ENCODE assay signal across 27 cellular contexts in the genomic region with DNA sequence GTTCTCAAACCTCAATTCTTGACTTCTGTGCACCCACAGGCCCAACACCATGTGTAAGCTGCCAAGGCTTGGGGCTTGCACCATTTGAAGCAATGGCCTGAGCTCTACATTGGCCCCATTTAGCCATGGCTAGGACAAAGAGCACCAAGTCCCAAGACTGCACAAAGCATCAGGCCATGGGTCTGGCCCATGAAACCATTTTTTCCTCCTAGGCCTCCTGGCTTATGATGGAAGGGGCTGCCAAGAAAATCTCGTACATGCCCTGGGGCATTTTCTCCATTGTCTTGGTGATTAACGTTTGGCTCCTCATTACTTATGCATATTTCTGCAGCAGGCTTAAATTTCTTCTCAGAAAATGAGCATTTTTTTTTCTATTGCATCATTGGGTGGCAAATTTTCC.
"Had no signal": no experiment of that assay in that cellular context is flagged by ENCODE, and none has a peak within 500 bp of the region (broad histone marks: within the 10 kb centered on the region; RNA-seq: fewer than 3 reads in every experiment).

No MANE protein-coding gene starts in this region.

- H3K4me1 ChIP-seq: colonic mucosa, esophagus squamous epithelium, gastrocnemius medialis, heart left ventricle, left lung, lower lobe of right lung had no signal

- H3K27me3 Mint-ChIP-seq: dendritic cell treated with granulocyte-macrophage colony-stimulating factor and Interleukin-4, amounts not matched to agents 40 ng/mL and 50 ng/mL, for 4 days; effector memory CD8-positive, alpha-beta T cell; naive B cell had no signal

- H3K36me3 Mint-ChIP-seq: immature natural killer cell, mesothelial cell of epicardium, naive B cell had no signal

- H3K36me3 ChIP-seq: colonic mucosa, esophagus squamous epithelium, gastrocnemius medialis, heart left ventricle, left lung, lower lobe of right lung had no signal

- H3K4me2 ChIP-seq: hepatocyte had no signal

- H3K4me3 ChIP-seq: colonic mucosa, esophagus squamous epithelium, gastrocnemius medialis, heart left ventricle, hepatocyte, left lung, lower lobe of right lung, mucosa of descending colon had no signal

- H3K27me3 ChIP-seq: colonic mucosa, esophagus squamous epithelium, gastrocnemius medialis, heart left ventricle, hepatocyte, left lung had no signal

- ATAC-seq: effector memory CD8-positive, alpha-beta T cell; esophagus mucosa; gastrocnemius medialis; heart left ventricle; left cardiac atrium; left lung; left ventricle myocardium superior; lower lobe of right lung; mucosa of descending colon had no signal

- H3K4me1 Mint-ChIP-seq: endodermal cell, immature natural killer cell, mesothelial cell of epicardium, naive B cell had no signal

- H3K27ac ChIP-seq: colonic mucosa, epithelial cell of prostate, esophagus squamous epithelium, gastrocnemius medialis, heart left ventricle, hepatocyte, left lung, lower lobe of right lung had no signal

- DNase-seq: colonic mucosa; cortex of kidney; effector CD8-positive, alpha-beta T cell; effector memory CD8-positive, alpha-beta T cell; endodermal cell; erythroblast; esophagus squamous epithelium; foreskin fibroblast; foreskin melanocyte; gastrocnemius medialis; hypothalamus; immature natural killer cell; islet precursor cell; left cardiac atrium; left lung; left ventricle myocardium superior; lower lobe of right lung; mesenchymal stem cell; mucosa of descending colon; naive B cell had no signal

- H3K9me3 ChIP-seq: colonic mucosa, gastrocnemius medialis, lower lobe of right lung had no signal

- H2AFZ ChIP-seq: hepatocyte had no signal

- H3K4me3 Mint-ChIP-seq: dendritic cell treated with granulocyte-macrophage colony-stimulating factor and Interleukin-4, amounts not matched to agents 40 ng/mL and 50 ng/mL, for 4 days; effector memory CD8-positive, alpha-beta T cell; endodermal cell; immature natural killer cell; mesothelial cell of epicardium; naive B cell had no signal

- H3K27ac Mint-ChIP-seq: dendritic cell treated with granulocyte-macrophage colony-stimulating factor and Interleukin-4, amounts not matched to agents 40 ng/mL and 50 ng/mL, for 4 days; effector memory CD8-positive, alpha-beta T cell; endodermal cell; immature natural killer cell; mesothelial cell of epicardium; naive B cell had no signal

- H3K79me2 ChIP-seq: hepatocyte had no signal

- FAIRE-seq: endometrium had no signal
